2 cellular contexts compared by ENCODE assay signal in genomic region chr10:62704121-62704520, GRCh38.
DNase-seq lines count a peak whose midpoint lies in the region; ATAC-seq, FAIRE-seq and TF ChIP-seq lines count a peak whose summit lies in the region.
"Not testable (repeated sequence)": the region's sequence is repeated elsewhere in the genome, so short reads cannot be mapped to it uniquely, and the experiment has no call there.

No MANE protein-coding gene starts in this region.

- H3K9ac ChIP-seq in K562 (ENCODE audit: insufficient read depth in 1 of 2, low read depth in 2 of 2, low read length in 2 of 2), result not testable (repeated sequence)

- not testable (repeated sequence) for H3K36me3 ChIP-seq in HEK293 (ENCODE audit: control insufficient read depth in 2 of 2, insufficient read depth in 1 of 2, low read length in 2 of 2); K562 (ENCODE audit: control insufficient read depth, insufficient read depth, low read length)

- TF ChIP-seq POLR2A in K562 (conservative IDR thresholded peaks at IDR 0.05), result not testable (repeated sequence)

- H2AFZ ChIP-seq in K562 (ENCODE audit: low read depth, low read length), result not testable (repeated sequence)

- DNase-seq in K562 (ENCODE audit: extremely low read depth in 1 of 4, low spot score in 3 of 4), result not testable (repeated sequence)

- not testable (repeated sequence) for H3K4me1 ChIP-seq in HEK293 (ENCODE audit: control insufficient read depth, insufficient read depth, low read length); K562 (replicated peaks in 1 of 2; ENCODE audit: control insufficient read depth in 2 of 2, insufficient read depth in 2 of 2, low read length in 2 of 2)

- H3K9me1 ChIP-seq in K562 (ENCODE audit: control insufficient read depth, insufficient read depth, low read length), result not testable (repeated sequence)

- not testable (repeated sequence) for TF ChIP-seq CTCF in HEK293 (tag by site-specific recombination; IDR thresholded peaks at IDR 0.05); K562 (IDR thresholded peaks at IDR 0.05 in 2 of 3, conservative IDR thresholded peaks at IDR 0.05 in 1 of 3; ENCODE audit: insufficient read depth in 2 of 3, low read depth in 1 of 3, low read length in 3 of 3)

- TF ChIP-seq EP300 in K562 (IDR thresholded peaks at IDR 0.05; ENCODE audit: low read length), result not testable (repeated sequence)

- H4K20me1 ChIP-seq in K562 (replicated peaks; ENCODE audit: control insufficient read depth, insufficient read depth, low read length), result not testable (repeated sequence)

- not testable (repeated sequence) for ATAC-seq in K562

- not testable (repeated sequence) for FAIRE-seq in K562 (lab: Jason Lieb, UNC)

- not testable (repeated sequence) for TF ChIP-seq RAD21 in K562 (CRISPR knock-in tag; conservative IDR thresholded peaks at IDR 0.05 in 1 of 2, IDR thresholded peaks at IDR 0.05 in 1 of 2)

- H3K27me3 ChIP-seq in K562 (ENCODE audit: control insufficient read depth in 2 of 2, insufficient read depth in 2 of 2, low read length in 2 of 2), result not testable (repeated sequence)

- 0% methylated on average over 3 of the region's 3 CpGs for WGBS in K562 (ENCODE audit: insufficient coverage, low coverage, missing lambda C conversion rate)

- CTCF ChIA-PET in HEK293 (lab: Yijun Ruan, JAX); K562 (lab: Yijun Ruan, JAX; ENCODE audit: low intra/inter-chr PET ratio): not testable (repeated sequence)

- not testable (repeated sequence) for H3K4me3 ChIP-seq in HEK293 (ENCODE audit: low read depth, low read length); K562

- H3K27ac ChIP-seq in HEK293 (ENCODE audit: extremely low read depth, low read depth, low read length); K562 (ENCODE audit: extremely low read depth, low read depth, low read length): not testable (repeated sequence)

- POLR2A ChIA-PET in HEK293 (lab: Yijun Ruan, JAX); K562 (lab: Yijun Ruan, JAX): not testable (repeated sequence)

- not testable (repeated sequence) for H3K79me2 ChIP-seq in K562 (ENCODE audit: control insufficient read depth, insufficient read depth, low read length)

- in situ Hi-C loops in K562 (cut with MboI), result not testable (repeated sequence)

- BruUV-seq in K562 (replicated peaks; lab: Mats Ljungman, UMichigan), result not testable (repeated sequence)

- not testable (repeated sequence) for H3K4me2 ChIP-seq in K562 (ENCODE audit: insufficient read depth, low read length)

- intact Hi-C loops in K562 (cut with micrococcal nuclease), result not testable (repeated sequence)

- not testable (repeated sequence) for H3K9me3 ChIP-seq in HEK293 (ENCODE audit: control insufficient read depth, insufficient read depth, low read depth, low read length); K562 (replicated peaks; ENCODE audit: control insufficient read depth, insufficient read depth, low read depth, low read length)

TF ChIP-seq in HEK293, 187 proteins besides CTCF, POLR2A, EP300 and RAD21:
- TF ChIP-seq, protein P1, sequence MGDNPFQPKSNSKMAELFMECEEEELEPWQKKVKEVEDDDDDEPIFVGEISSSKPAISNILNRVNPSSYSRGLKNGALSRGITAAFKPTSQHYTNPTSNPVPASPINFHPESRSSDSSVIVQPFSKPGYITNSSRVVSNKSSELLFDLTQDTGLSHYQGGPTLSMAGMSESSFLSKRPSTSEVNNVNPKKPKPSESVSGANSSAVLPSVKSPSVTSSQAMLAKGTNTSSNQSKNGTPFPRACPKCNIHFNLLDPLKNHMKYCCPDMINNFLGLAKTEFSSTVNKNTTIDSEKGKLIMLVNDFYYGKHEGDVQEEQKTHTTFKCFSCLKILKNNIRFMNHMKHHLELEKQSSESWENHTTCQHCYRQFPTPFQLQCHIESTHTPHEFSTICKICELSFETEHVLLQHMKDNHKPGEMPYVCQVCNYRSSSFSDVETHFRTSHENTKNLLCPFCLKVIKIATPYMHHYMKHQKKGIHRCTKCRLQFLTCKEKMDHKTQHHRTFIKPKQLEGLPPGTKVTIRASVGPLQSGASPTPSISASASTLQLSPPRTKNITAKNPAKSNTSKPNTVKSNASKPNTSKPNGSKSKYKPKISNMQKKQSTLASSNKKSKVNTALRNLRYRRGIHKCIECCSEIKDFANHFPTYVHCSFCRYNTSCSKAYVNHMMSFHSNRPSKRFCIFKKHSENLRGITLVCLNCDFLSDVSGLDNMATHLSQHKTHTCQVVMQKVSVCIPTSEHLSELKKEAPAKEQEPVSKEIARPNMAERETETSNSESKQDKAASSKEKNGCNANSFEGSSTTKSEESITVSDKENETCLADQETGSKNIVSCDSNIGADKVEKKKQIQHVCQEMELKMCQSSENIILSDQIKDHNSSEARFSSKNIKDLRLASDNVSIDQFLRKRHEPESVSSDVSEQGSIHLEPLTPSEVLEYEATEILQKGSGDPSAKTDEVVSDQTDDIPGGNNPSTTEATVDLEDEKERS (tag by site-specific recombination; IDR thresholded peaks at IDR 0.05), result 0 out of 2 replicates have a peak, but pooled peaks have one; percentile 26
- TF ChIP-seq ZNF146 (tag by site-specific recombination; IDR thresholded peaks at IDR 0.05), result peak; percentile 69

TF ChIP-seq in K562, 482 proteins besides CTCF, POLR2A, EP300 and RAD21:
- TF ChIP-seq ZNF146 (CRISPR knock-in tag; IDR thresholded peaks at IDR 0.05; ENCODE audit: unreplicated experiment), result peak; percentile 74
